8 cellular contexts compared by ENCODE assay signal in genomic region chr17:49707608-49708514, GRCh38. TPM values are rescaled to one million over a fixed set of nuclear protein-coding genes. Genes with fewer than 3 reads are reported as not detected.
DNase-seq lines count a peak whose midpoint lies in the region; TF ChIP-seq lines count a peak whose summit lies in the region.

SLC35B1 (minus strand) TSS chr17:49707964; CDS start chr17:49707833, 131 bp downstream.

- peaks cover 22% of the 10 kb centered on the region for H3K36me3 ChIP-seq in H7 (replicated peaks; ENCODE audit: control insufficient read depth, insufficient read depth, low read length)

- H3K9me3 Mint-ChIP-seq in neural crest cell = no peaks in the 10 kb centered on the region

- H3K36me3 Mint-ChIP-seq in neural crest cell (ENCODE audit: low read depth) = peaks cover 4% of the 10 kb centered on the region

- peak within 1 kb of the TSS; percentile 88 for H3K4me3 Mint-ChIP-seq in neural crest cell

- H3K27ac Mint-ChIP-seq in neural crest cell (ENCODE audit: unreplicated experiment) = peak within 1 kb of the TSS; percentile 99

- H3K4me1 Mint-ChIP-seq in neural crest cell = peaks cover 26% of the 10 kb centered on the region

- H3K4me3 ChIP-seq in H7 (ENCODE audit: insufficient read depth, low read depth, low read length) = peak within 1 kb of the TSS; percentile 76

- peak; percentile 99 for DNase-seq in G401 (ENCODE audit: low spot score)
- DNase-seq in H7 = peak; percentile 98
- DNase-seq in M059J (ENCODE audit: low read depth) = peak; percentile 98
- peak; percentile 99 for DNase-seq in SHP77 treated with DMSO at 0.1 percent for 48 hours (lab: John Stamatoyannopoulos, UW)
- DNase-seq in activated gamma-delta T cell (lab: John Stamatoyannopoulos, UW) = peak; percentile 83
- peak; percentile 99 for DNase-seq in fibroblast of the conjunctiva (ENCODE audit: low read depth)
- DNase-seq in neural crest cell (ENCODE audit: low read depth, low spot score) = peak; percentile 89
- peak; percentile 98 for DNase-seq in stromal cell of bone marrow (ENCODE audit: low read depth)

- peak; percentile 81 for TF ChIP-seq CTCF in neural crest cell (conservative IDR thresholded peaks at IDR 0.05)

- no peaks in the 10 kb centered on the region for H3K27me3 ChIP-seq in H7 (ENCODE audit: control insufficient read depth, insufficient read depth, low read length)

- in situ Hi-C loops in G401 (cut with HindIII; ENCODE audit: low sequenced_read_pairs) = loop anchor here (10.0 kb wide), 1 partner anchor 273 kb away; no protein-coding TSS in a partner anchor

- no peaks in the 10 kb centered on the region for H3K27me3 Mint-ChIP-seq in neural crest cell (ENCODE audit: low read depth)

RNA-seq across cellular contexts. Expression of gene SLC35B1, which starts in this region (rescaled TPM):
- 65.5 and 66.2 TPM in 2 replicates for total RNA-seq in G401 (2014; rRNA removed; shearing (Covaris generic))
- 57.6 and 76.6 TPM in 2 replicates for total RNA-seq in H7 (2014; rRNA removed; shearing (Covaris generic))
- 61.9 and 112 TPM in 2 replicates for total RNA-seq in M059J (2014; rRNA removed; shearing (Covaris generic))
- 78.7 and 89.6 TPM in 2 replicates for total RNA-seq in neural crest cell

Comparison
In these comparisons a context has a peak if more than half of its experiments do, and no peak if none do; other contexts are left out.
1. Peak in every context shown above with its lines: DNase-seq and H3K4me3 ChIP-seq.